In genomic region chr16:29989111-29989858, GRCh38 we compare ENCODE assay signal across 21 cellular contexts. TPM values are rescaled to one million over a fixed set of nuclear protein-coding genes. Genes with fewer than 3 reads are reported as not detected.
DNase-seq lines count a peak whose midpoint lies in the region; ATAC-seq, FAIRE-seq and TF ChIP-seq lines count a peak whose summit lies in the region.
"Had no signal": no experiment of that assay in that cellular context is flagged by ENCODE, and none has a peak within 500 bp of the region (broad histone marks: within the 10 kb centered on the region; RNA-seq: fewer than 3 reads in every experiment).

No MANE protein-coding gene starts in this region.

- peaks cover 3 to 33% of the 10 kb centered on the region in 2 experiments; a peak in 4 of 5 replicates for H3K4me1 ChIP-seq in K562 (replicated peaks in 1 of 2; ENCODE audit: control insufficient read depth in 2 of 2, insufficient read depth in 2 of 2, low read length in 2 of 2)
- H3K4me1 ChIP-seq: parathyroid adenoma had no signal

- TF ChIP-seq POLR2A in K562 (conservative IDR thresholded peaks at IDR 0.05) (no peak), erythroblast (IDR thresholded peaks at IDR 0.05; ENCODE audit: low read length) (no peak)

- POLR2A ChIA-PET in K562 (lab: Yijun Ruan, JAX): interaction anchor here (1.0 to 2.1 kb wide), 3 partner anchors 9 to 15 kb away, joined by 3 to 14 read pairs (median 9); partner anchors contain the start of gene TAOK2

- H3K4me3 ChIP-seq in K562: no peak overlapping the region
- H3K4me3 ChIP-seq: heart left ventricle had no signal

- peaks cover 7% of the 10 kb centered on the region for H3K4me1 Mint-ChIP-seq in activated T-cell treated with anti-CD3 and anti-CD28 coated beads, Interleukin-2, amount 50 U/mL, for 24 hours (ENCODE audit: low read depth)
- peaks cover 6% of the 10 kb centered on the region for H3K4me1 Mint-ChIP-seq in activated T-cell treated with anti-CD3 and anti-CD28 coated beads, Interleukin-2, amount 50 U/mL, for 4 hours (ENCODE audit: low read depth)
- H3K4me1 Mint-ChIP-seq in memory B cell (peaks cover 10% of the 10 kb centered on the region), type B pancreatic cell (ENCODE audit: unreplicated experiment) (peaks cover 14% of the 10 kb centered on the region)

- CTCF ChIA-PET in K562 (lab: Yijun Ruan, JAX; ENCODE audit: low intra/inter-chr PET ratio): no interaction called here

- TF ChIP-seq RAD21 in K562 (CRISPR knock-in tag; conservative IDR thresholded peaks at IDR 0.05 in 1 of 2, IDR thresholded peaks at IDR 0.05 in 1 of 2): no peak

- in situ Hi-C loops in K562 (cut with MboI): no loop called here

- no peak overlapping the region for H3K4me2 ChIP-seq in K562 (ENCODE audit: insufficient read depth, low read length)

- H3K4me3 Mint-ChIP-seq in activated T-cell treated with anti-CD3 and anti-CD28 coated beads, Interleukin-2, amount 50 U/mL, for 24 hours: no peak overlapping the region
- H3K4me3 Mint-ChIP-seq in activated T-cell treated with anti-CD3 and anti-CD28 coated beads, Interleukin-2, amount 50 U/mL, for 4 hours: no peak overlapping the region
- H3K4me3 Mint-ChIP-seq in memory B cell: no peak overlapping the region
- H3K4me3 Mint-ChIP-seq in type B pancreatic cell: no peak overlapping the region
- H3K4me3 Mint-ChIP-seq: activated naive CD4-positive, alpha-beta T cell treated with anti-CD3 and anti-CD28 coated beads for 36 hours; naive thymus-derived CD8-positive, alpha-beta T cell had no signal

- WGBS in K562 (ENCODE audit: insufficient coverage, low coverage, missing lambda C conversion rate): 81% methylated on average over 23 of the region's 23 CpGs

- peak overlapping the region in 1 of 2 experiments; percentile 70; a peak in 1 of 4 replicates for H3K9ac ChIP-seq in K562 (ENCODE audit: insufficient read depth in 1 of 2, low read depth in 2 of 2, low read length in 2 of 2)
- H3K9ac ChIP-seq: parathyroid adenoma had no signal

- BruUV-seq in K562 (replicated peaks; lab: Mats Ljungman, UMichigan): no TSS peak

- H4K20me1 ChIP-seq in K562 (replicated peaks; ENCODE audit: control insufficient read depth, insufficient read depth, low read length): no peaks in the 10 kb centered on the region

- H3K9me1 ChIP-seq in K562 (ENCODE audit: control insufficient read depth, insufficient read depth, low read length): no peaks in the 10 kb centered on the region

- TF ChIP-seq CTCF in K562 (IDR thresholded peaks at IDR 0.05 in 2 of 3, conservative IDR thresholded peaks at IDR 0.05 in 1 of 3; ENCODE audit: insufficient read depth in 2 of 3, low read depth in 1 of 3, low read length in 3 of 3) (no peak), type B pancreatic cell (conservative IDR thresholded peaks at IDR 0.05) (no peak)

- DNase-seq in activated T-cell treated with anti-CD3 and anti-CD28 coated beads, Interleukin-2, amount 50 U/mL, for 24 hours: no peak
- no peak for DNase-seq in activated T-cell treated with anti-CD3 and anti-CD28 coated beads, Interleukin-2, amount 50 U/mL, for 4 hours
- DNase-seq in K562 (ENCODE audit: extremely low read depth in 1 of 4, low spot score in 3 of 4): no peak
- DNase-seq in memory B cell (ENCODE audit: low spot score in 2 of 2): no peak
- DNase-seq in type B pancreatic cell (ENCODE audit: extremely low spot score, unreplicated experiment): no peak
- no peak for DNase-seq in dedifferentiated amniotic fluid mesenchymal stem cell (ENCODE audit: extremely low spot score)
- no peak for DNase-seq in pons (ENCODE audit: low spot score)
- DNase-seq in erythroblast (lab: John Stamatoyannopoulos, UW): no peak
- DNase-seq: activated naive CD4-positive, alpha-beta T cell treated with anti-CD3 and anti-CD28 coated beads for 36 hours; activated T-cell treated with anti-CD3 and anti-CD28 coated beads, Interleukin-2, amount 50 U/mL, for 48 hours; anterior cingulate cortex; caudate nucleus; MV-4-11; NCI-H2171; NCI-H524 had no signal

- ATAC-seq in activated T-cell treated with anti-CD3 and anti-CD28 coated beads, Interleukin-2, amount 50 U/mL, for 4 hours: no peak
- ATAC-seq in K562 (no peak), memory B cell (ENCODE audit: low read depth) (no peak)
- ATAC-seq: heart left ventricle; naive thymus-derived CD8-positive, alpha-beta T cell; sciatic nerve had no signal

- peak overlapping the region; percentile 26 for H3K27ac Mint-ChIP-seq in activated T-cell treated with anti-CD3 and anti-CD28 coated beads, Interleukin-2, amount 50 U/mL, for 24 hours
- H3K27ac Mint-ChIP-seq in memory B cell (peak overlapping the region; percentile 60), type B pancreatic cell (peak overlapping the region; percentile 34)
- H3K27ac Mint-ChIP-seq: activated naive CD4-positive, alpha-beta T cell treated with anti-CD3 and anti-CD28 coated beads for 36 hours had no signal

- no peak for TF ChIP-seq EP300 in K562 (IDR thresholded peaks at IDR 0.05; ENCODE audit: low read length)

- no peaks in the 10 kb centered on the region for H3K27me3 ChIP-seq in K562 (ENCODE audit: control insufficient read depth in 2 of 2, insufficient read depth in 2 of 2, low read length in 2 of 2)
- H3K27me3 ChIP-seq: heart left ventricle had no signal

- intact Hi-C loops in K562 (cut with micrococcal nuclease): no loop called here

- H3K79me2 ChIP-seq in K562 (ENCODE audit: control insufficient read depth, insufficient read depth, low read length): no peaks in the 10 kb centered on the region
- H3K79me2 ChIP-seq: parathyroid adenoma had no signal

- no peaks in the 10 kb centered on the region for H3K27me3 Mint-ChIP-seq in activated T-cell treated with anti-CD3 and anti-CD28 coated beads, Interleukin-2, amount 50 U/mL, for 24 hours
- H3K27me3 Mint-ChIP-seq in activated T-cell treated with anti-CD3 and anti-CD28 coated beads, Interleukin-2, amount 50 U/mL, for 4 hours (ENCODE audit: low read depth): no peaks in the 10 kb centered on the region
- H3K27me3 Mint-ChIP-seq in memory B cell (no peaks in the 10 kb centered on the region), type B pancreatic cell (no peaks in the 10 kb centered on the region)
- H3K27me3 Mint-ChIP-seq: naive thymus-derived CD8-positive, alpha-beta T cell had no signal

- H3K36me3 ChIP-seq in K562 (ENCODE audit: control insufficient read depth, insufficient read depth, low read length): peaks cover 94% of the 10 kb centered on the region; the same call in 2 of the 3 replicates

- no peak overlapping the region for H3K27ac ChIP-seq in K562 (ENCODE audit: extremely low read depth, low read depth, low read length)
- H3K27ac ChIP-seq: epithelial cell of prostate, heart left ventricle, parathyroid adenoma had no signal

- no peak for FAIRE-seq in K562 (lab: Jason Lieb, UNC)
- FAIRE-seq: H54 had no signal

- H3K36me3 Mint-ChIP-seq in activated T-cell treated with anti-CD3 and anti-CD28 coated beads, Interleukin-2, amount 50 U/mL, for 24 hours (ENCODE audit: low read depth): peaks cover 88% of the 10 kb centered on the region
- peaks cover 47% of the 10 kb centered on the region for H3K36me3 Mint-ChIP-seq in activated T-cell treated with anti-CD3 and anti-CD28 coated beads, Interleukin-2, amount 50 U/mL, for 4 hours (ENCODE audit: insufficient read depth)
- H3K36me3 Mint-ChIP-seq in memory B cell (peaks cover 36% of the 10 kb centered on the region), type B pancreatic cell (peaks cover 17% of the 10 kb centered on the region)

- H3K9me3 ChIP-seq in K562 (replicated peaks; ENCODE audit: control insufficient read depth, insufficient read depth, low read depth, low read length): no peaks in the 10 kb centered on the region
- H3K9me3 ChIP-seq: heart left ventricle had no signal

- H2AFZ ChIP-seq in K562 (ENCODE audit: low read depth, low read length): no peak overlapping the region
- H2AFZ ChIP-seq: parathyroid adenoma had no signal

- no peaks in the 10 kb centered on the region for H3K9me3 Mint-ChIP-seq in activated T-cell treated with anti-CD3 and anti-CD28 coated beads, Interleukin-2, amount 50 U/mL, for 24 hours
- H3K9me3 Mint-ChIP-seq in activated T-cell treated with anti-CD3 and anti-CD28 coated beads, Interleukin-2, amount 50 U/mL, for 4 hours: no peaks in the 10 kb centered on the region
- H3K9me3 Mint-ChIP-seq in memory B cell (no peaks in the 10 kb centered on the region), type B pancreatic cell (no peaks in the 10 kb centered on the region)
- H3K9me3 Mint-ChIP-seq: activated naive CD4-positive, alpha-beta T cell treated with anti-CD3 and anti-CD28 coated beads for 36 hours; naive thymus-derived CD8-positive, alpha-beta T cell had no signal

RNA-seq across cellular contexts. Expression of gene HIRIP3, which starts 6.1 kb away (rescaled TPM):
- 10 to 100 TPM; 43.4 to 52.5 (median 50.7) TPM for total RNA-seq in activated T-cell treated with anti-CD3 and anti-CD28 coated beads, Interleukin-2, amount 50 U/mL, for 4 hours
- 4.5 and 8.9 TPM in 2 replicates for total RNA-seq in K562 (2011; cell fraction: chromatin; rRNA removed; ENCODE audit: low replicate concordance)
- 8.7 and 12.5 TPM in 2 replicates for total RNA-seq in K562 (2011; cell fraction: nucleolus; rRNA removed)
- 7.2 and 10.7 TPM in 2 replicates for total RNA-seq in K562 (2011; cell fraction: nucleoplasm; rRNA removed)
- total RNA-seq in K562 (2014; rRNA removed) (34.6 and 38.2 TPM in 2 replicates), K562 (2014; rRNA removed; fragmentation: Illumina TruSeq; extraction: Trizol) (6.7 and 8.6 TPM in 2 replicates), K562 (2015; rRNA removed; fragmentation: Illumina TruSeq; extraction: Trizol) (16.9 and 18.2 TPM in 2 replicates), K562 (2021) (27.5 and 28.2 TPM in 2 replicates), type B pancreatic cell (ENCODE audit: low replicate concordance) (13.7 and 20.9 TPM in 2 replicates)
- polyA plus RNA-seq in K562 (2011; rRNA removed) (10.6 and 13.3 TPM in 2 replicates), K562 (2014; fragmentation: Illumina TruSeq; extraction: Trizol) (25.1 and 28.8 TPM in 2 replicates), K562 (2014; fragmentation: Nextera tagmentation; extraction: Ambion mirVana) (1 to 10 TPM; 3.3 to 5.6 TPM), K562 (2014; rRNA removed) (27.3 and 38.0 TPM in 2 replicates)
- polyA plus RNA-seq in K562 (2011; cell fraction: cytosol; rRNA removed): 12.9 and 25.4 TPM in 2 replicates
- 11.5 and 18.3 TPM in 2 replicates for polyA plus RNA-seq in K562 (2011; cell fraction: nucleus; rRNA removed)
- polyA plus RNA-seq in K562 (2012): 26.2 and 27.2 TPM in 2 replicates
- 2.8 and 3.3 TPM in 2 replicates for polyA minus RNA-seq in K562 (2011; rRNA and poly(A)+ RNA removed)
- 8.1 and 11.4 TPM in 2 replicates for polyA minus RNA-seq in K562 (2011; cell fraction: cytosol; rRNA and poly(A)+ RNA removed)
- polyA minus RNA-seq in K562 (2011; cell fraction: nucleus; rRNA and poly(A)+ RNA removed): 6.7 and 9.0 TPM in 2 replicates

RNA-seq across cellular contexts. Expression of gene INO80E, which starts 6.8 kb away (rescaled TPM):
- 100 to 1,000 TPM; 103 to 113 (median 112) TPM for total RNA-seq in activated T-cell treated with anti-CD3 and anti-CD28 coated beads, Interleukin-2, amount 50 U/mL, for 4 hours
- total RNA-seq in K562 (2011; cell fraction: chromatin; rRNA removed; ENCODE audit: low replicate concordance): 24.7 and 53.3 TPM in 2 replicates
- 38.0 and 39.7 TPM in 2 replicates for total RNA-seq in K562 (2011; cell fraction: nucleolus; rRNA removed)
- 35.7 and 40.2 TPM in 2 replicates for total RNA-seq in K562 (2011; cell fraction: nucleoplasm; rRNA removed)
- 75.3 and 77.4 TPM in 2 replicates for total RNA-seq in K562 (2014; rRNA removed)
- 28.5 and 30.9 TPM in 2 replicates for total RNA-seq in K562 (2014; rRNA removed; fragmentation: Illumina TruSeq; extraction: Trizol)
- 49.3 and 51.7 TPM in 2 replicates for total RNA-seq in K562 (2015; rRNA removed; fragmentation: Illumina TruSeq; extraction: Trizol)
- total RNA-seq in K562 (2021): 73.3 and 88.6 TPM in 2 replicates
- polyA plus RNA-seq in K562 (2011; rRNA removed): 22.8 and 23.4 TPM in 2 replicates
- polyA plus RNA-seq in K562 (2011; cell fraction: cytosol; rRNA removed): 21.9 and 35.3 TPM in 2 replicates
- polyA plus RNA-seq in K562 (2011; cell fraction: nucleus; rRNA removed): 42.2 and 55.5 TPM in 2 replicates
- polyA plus RNA-seq in K562 (2012): 59.8 and 63.9 TPM in 2 replicates
- polyA plus RNA-seq in K562 (2014; fragmentation: Illumina TruSeq; extraction: Trizol): 102 and 107 TPM in 2 replicates
- polyA plus RNA-seq in K562 (2014; fragmentation: Nextera tagmentation; extraction: Ambion mirVana): under 1 TPM; 0.31 to 0.56 TPM
- polyA plus RNA-seq in K562 (2014; rRNA removed): 71.2 and 75.1 TPM in 2 replicates
- 5.5 and 6.6 TPM in 2 replicates for polyA minus RNA-seq in K562 (2011; rRNA and poly(A)+ RNA removed)
- polyA minus RNA-seq in K562 (2011; cell fraction: cytosol; rRNA and poly(A)+ RNA removed): 11.0 and 17.1 TPM in 2 replicates
- 12.3 and 14.2 TPM in 2 replicates for polyA minus RNA-seq in K562 (2011; cell fraction: nucleus; rRNA and poly(A)+ RNA removed)
- total RNA-seq in type B pancreatic cell (ENCODE audit: low replicate concordance): 52.8 and 78.7 TPM in 2 replicates

RNA-seq across cellular contexts. Expression of gene TAOK2, which starts 15.6 kb away (rescaled TPM):
- total RNA-seq in activated T-cell treated with anti-CD3 and anti-CD28 coated beads, Interleukin-2, amount 50 U/mL, for 4 hours: 10 to 100 TPM; 34.9 to 37.9 (median 37.8) TPM
- total RNA-seq in K562 (2011; cell fraction: chromatin; rRNA removed; ENCODE audit: low replicate concordance): 84.4 and 156 TPM in 2 replicates
- total RNA-seq in K562 (2011; cell fraction: nucleolus; rRNA removed): 84.5 and 93.2 TPM in 2 replicates
- total RNA-seq in K562 (2011; cell fraction: nucleoplasm; rRNA removed): 82.3 and 98.5 TPM in 2 replicates
- total RNA-seq in K562 (2014; rRNA removed): 29.3 and 33.3 TPM in 2 replicates
- total RNA-seq in K562 (2014; rRNA removed; fragmentation: Illumina TruSeq; extraction: Trizol): 7.1 and 8.5 TPM in 2 replicates
- total RNA-seq in K562 (2015; rRNA removed; fragmentation: Illumina TruSeq; extraction: Trizol): 20.1 and 21.7 TPM in 2 replicates
- total RNA-seq in K562 (2021): 34.0 and 41.8 TPM in 2 replicates
- 13.7 and 19.6 TPM in 2 replicates for polyA plus RNA-seq in K562 (2011; rRNA removed)
- 13.2 and 20.8 TPM in 2 replicates for polyA plus RNA-seq in K562 (2011; cell fraction: cytosol; rRNA removed)
- 76.1 and 109 TPM in 2 replicates for polyA plus RNA-seq in K562 (2011; cell fraction: nucleus; rRNA removed)
- polyA plus RNA-seq in K562 (2012): 20.2 and 35.5 TPM in 2 replicates
- 11.6 and 16.5 TPM in 2 replicates for polyA plus RNA-seq in K562 (2014; fragmentation: Illumina TruSeq; extraction: Trizol)
- polyA plus RNA-seq in K562 (2014; fragmentation: Nextera tagmentation; extraction: Ambion mirVana): under 1 TPM; 0.10 to 0.11 TPM
- polyA plus RNA-seq in K562 (2014; rRNA removed): 22.6 and 27.7 TPM in 2 replicates
- polyA minus RNA-seq in K562 (2011; rRNA and poly(A)+ RNA removed): 12.5 and 15.8 TPM in 2 replicates
- polyA minus RNA-seq in K562 (2011; cell fraction: cytosol; rRNA and poly(A)+ RNA removed): 15.7 and 17.3 TPM in 2 replicates
- polyA minus RNA-seq in K562 (2011; cell fraction: nucleus; rRNA and poly(A)+ RNA removed): 23.2 and 31.2 TPM in 2 replicates
- total RNA-seq in type B pancreatic cell (ENCODE audit: low replicate concordance): 42.6 and 52.4 TPM in 2 replicates

RNA-seq across cellular contexts. Expression of gene DOC2A, which starts 21.5 kb away (rescaled TPM):
- total RNA-seq in activated T-cell treated with anti-CD3 and anti-CD28 coated beads, Interleukin-2, amount 50 U/mL, for 4 hours: 1 to 10 TPM in 2 of 3 donors, under 1 TPM in 1; 0.49 to 2.5 (median 1.1) TPM
- total RNA-seq in K562 (2011; cell fraction: chromatin; rRNA removed; ENCODE audit: low replicate concordance): 1.4 and 2.0 TPM in 2 replicates
- total RNA-seq in K562 (2011; cell fraction: nucleolus; rRNA removed): 0.79 and 1.2 TPM in 2 replicates
- 0.44 and 0.99 TPM in 2 replicates for total RNA-seq in K562 (2011; cell fraction: nucleoplasm; rRNA removed)
- not detected in 2 replicates for total RNA-seq in K562 (2014; rRNA removed)
- total RNA-seq in K562 (2014; rRNA removed; fragmentation: Illumina TruSeq; extraction: Trizol): 0.07 and 0.22 TPM in 2 replicates
- 0.11 and 0.29 TPM in 2 replicates for total RNA-seq in K562 (2015; rRNA removed; fragmentation: Illumina TruSeq; extraction: Trizol)
- total RNA-seq in K562 (2021): 0.38 and 0.47 TPM in 2 replicates
- polyA plus RNA-seq in K562 (2011; rRNA removed): 0.31 and 0.79 TPM in 2 replicates
- polyA plus RNA-seq in K562 (2011; cell fraction: cytosol; rRNA removed): 0.55 and 1.5 TPM in 2 replicates
- polyA plus RNA-seq in K562 (2011; cell fraction: nucleus; rRNA removed): 3.4 and 4.3 TPM in 2 replicates
- polyA plus RNA-seq in K562 (2012): 0.70 and 0.80 TPM in 2 replicates
- 0.21 and 0.27 TPM in 2 replicates for polyA plus RNA-seq in K562 (2014; fragmentation: Illumina TruSeq; extraction: Trizol)
- under 1 TPM; 0.03 to 0.23 TPM for polyA plus RNA-seq in K562 (2014; fragmentation: Nextera tagmentation; extraction: Ambion mirVana)
- 0.36 and 2.6 TPM in 2 replicates for polyA plus RNA-seq in K562 (2014; rRNA removed)
- polyA minus RNA-seq in K562 (2011; rRNA and poly(A)+ RNA removed): 0.51 TPM in 1 of 2 replicates, not detected in the other
- polyA minus RNA-seq in K562 (2011; cell fraction: cytosol; rRNA and poly(A)+ RNA removed): not detected in 2 replicates
- 0.13 and 0.67 TPM in 2 replicates for polyA minus RNA-seq in K562 (2011; cell fraction: nucleus; rRNA and poly(A)+ RNA removed)
- total RNA-seq in type B pancreatic cell (ENCODE audit: low replicate concordance): 6.9 and 9.7 TPM in 2 replicates
- total RNA-seq: naive thymus-derived CD8-positive, alpha-beta T cell had no signal
- polyA plus RNA-seq: naive thymus-derived CD8-positive, alpha-beta T cell had no signal

RNA-seq across cellular contexts. Expression of gene TMEM219, which starts 27.4 kb away (rescaled TPM):
- 10 to 100 TPM; 19.3 to 30.8 (median 27.7) TPM for total RNA-seq in activated T-cell treated with anti-CD3 and anti-CD28 coated beads, Interleukin-2, amount 50 U/mL, for 4 hours
- 34.9 and 76.7 TPM in 2 replicates for total RNA-seq in K562 (2011; cell fraction: chromatin; rRNA removed; ENCODE audit: low replicate concordance)
- total RNA-seq in K562 (2011; cell fraction: nucleolus; rRNA removed): 63.2 and 73.7 TPM in 2 replicates
- 62.0 and 68.4 TPM in 2 replicates for total RNA-seq in K562 (2011; cell fraction: nucleoplasm; rRNA removed)
- 56.4 and 60.5 TPM in 2 replicates for total RNA-seq in K562 (2014; rRNA removed)
- total RNA-seq in K562 (2014; rRNA removed; fragmentation: Illumina TruSeq; extraction: Trizol): 34.1 and 35.3 TPM in 2 replicates
- 46.4 and 46.8 TPM in 2 replicates for total RNA-seq in K562 (2015; rRNA removed; fragmentation: Illumina TruSeq; extraction: Trizol)
- total RNA-seq in K562 (2021): 57.7 and 64.6 TPM in 2 replicates
- 55.5 and 85.5 TPM in 2 replicates for polyA plus RNA-seq in K562 (2011; rRNA removed)
- polyA plus RNA-seq in K562 (2011; cell fraction: cytosol; rRNA removed): 120 and 121 TPM in 2 replicates
- 192 and 207 TPM in 2 replicates for polyA plus RNA-seq in K562 (2011; cell fraction: nucleus; rRNA removed)
- polyA plus RNA-seq in K562 (2012): 68.1 and 168 TPM in 2 replicates
- 41.5 and 48.3 TPM in 2 replicates for polyA plus RNA-seq in K562 (2014; fragmentation: Illumina TruSeq; extraction: Trizol)
- polyA plus RNA-seq in K562 (2014; fragmentation: Nextera tagmentation; extraction: Ambion mirVana): 10 to 100 TPM; 49.4 to 57.1 TPM
- polyA plus RNA-seq in K562 (2014; rRNA removed): 62.8 and 74.4 TPM in 2 replicates
- 23.5 and 23.6 TPM in 2 replicates for polyA minus RNA-seq in K562 (2011; rRNA and poly(A)+ RNA removed)
- polyA minus RNA-seq in K562 (2011; cell fraction: cytosol; rRNA and poly(A)+ RNA removed): 28.1 and 37.4 TPM in 2 replicates
- polyA minus RNA-seq in K562 (2011; cell fraction: nucleus; rRNA and poly(A)+ RNA removed): 24.4 and 32.1 TPM in 2 replicates
- total RNA-seq in type B pancreatic cell (ENCODE audit: low replicate concordance): 72.4 and 73.5 TPM in 2 replicates
